ENCODE assay signal across 20 cellular contexts in the genomic region with DNA sequence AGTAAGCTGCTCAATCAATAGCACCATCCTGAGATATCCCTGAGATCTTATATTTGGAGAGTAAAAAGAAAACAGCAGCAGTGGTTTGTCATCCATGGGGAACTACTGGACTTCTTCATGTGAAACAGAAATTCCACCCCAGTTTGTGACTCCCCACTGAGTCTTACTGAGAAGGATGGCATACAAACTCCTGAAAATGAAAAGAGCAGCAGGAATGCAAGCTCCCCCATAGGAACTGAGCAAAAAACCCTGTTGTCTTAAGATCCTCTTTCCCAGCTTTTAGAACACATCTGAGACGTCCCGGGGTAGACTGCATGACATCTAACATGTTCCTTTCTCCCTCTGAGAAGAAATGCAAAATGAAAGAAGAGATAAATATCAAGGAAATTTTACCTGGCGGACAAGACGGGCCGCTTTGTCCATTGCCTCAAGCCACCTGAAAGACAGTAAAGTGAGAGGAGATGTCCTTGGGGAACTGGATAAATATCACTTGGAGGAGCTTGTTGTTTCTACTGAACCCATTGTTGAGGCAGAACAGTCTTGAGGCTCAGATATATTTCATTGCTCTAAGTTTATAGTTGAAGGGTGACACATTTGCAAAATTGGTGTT.
"Had no signal": no experiment of that assay in that cellular context is flagged by ENCODE, and none has a peak within 500 bp of the region (broad histone marks: within the 10 kb centered on the region; RNA-seq: fewer than 3 reads in every experiment).

No MANE protein-coding gene starts in this region.

- H3K36me3 Mint-ChIP-seq: activated CD4-positive, alpha-beta memory T cell treated with anti-CD3 and anti-CD28 coated beads for 36 hours; stimulated activated memory B cell treated with anti-CD40 and anti-IgM and Interleukin-4, amounts not matched to agents 10 μg/mL and 1 μg/mL and 100 μg/mL, for 72 hours had no signal

- ATAC-seq: esophagus mucosa; gastroesophageal sphincter; heart left ventricle; mucosa of descending colon; sciatic nerve; stimulated activated memory B cell treated with anti-CD40 and anti-IgM and Interleukin-4, amounts not matched to agents 10 μg/mL and 1 μg/mL and 100 μg/mL, for 72 hours; T-helper 17 cell had no signal

- H3K9me3 ChIP-seq: mucosa of descending colon, thoracic aorta had no signal

- H3K4me1 Mint-ChIP-seq: activated B cell treated with CpG ODN at 0.5 μM for 24 hours; central memory CD8-positive, alpha-beta T cell had no signal

- H3K4me3 Mint-ChIP-seq: activated B cell treated with CpG ODN at 0.5 μM for 24 hours; activated CD4-positive, alpha-beta memory T cell treated with anti-CD3 and anti-CD28 coated beads for 36 hours; central memory CD8-positive, alpha-beta T cell; naive B cell; neural crest cell; stimulated activated memory B cell treated with anti-CD40 and anti-IgM and Interleukin-4, amounts not matched to agents 10 μg/mL and 1 μg/mL and 100 μg/mL, for 72 hours; T-helper 17 cell had no signal

- H3K27ac ChIP-seq: brain microvascular endothelial cell, coronary artery, gastroesophageal sphincter, heart left ventricle, left ventricle myocardium inferior, thoracic aorta had no signal

- H3K36me3 ChIP-seq: brain microvascular endothelial cell, gastroesophageal sphincter, heart left ventricle, left ventricle myocardium inferior, thoracic aorta had no signal

- H3K9me3 Mint-ChIP-seq: activated B cell treated with CpG ODN at 0.5 μM for 24 hours; central memory CD8-positive, alpha-beta T cell had no signal

- H3K4me1 ChIP-seq: gastroesophageal sphincter had no signal

- DNase-seq: activated B cell treated with CpG ODN at 0.5 μM for 24 hours; activated CD4-positive, alpha-beta memory T cell treated with anti-CD3 and anti-CD28 coated beads for 36 hours; activated CD4-positive, alpha-beta T cell treated with anti-CD3 and anti-CD28 coated beads for 4 hours; activated naive CD4-positive, alpha-beta T cell treated with Interleukin-2 at 50 U/mL for 16 hours; brain microvascular endothelial cell; heart left ventricle; left ventricle myocardium inferior; mucosa of descending colon; naive B cell; stimulated activated CD4-positive, alpha-beta T cell treated with anti-CD3 and anti-CD28 coated beads, Interleukin-4, amount 100 ng/mL, for 4 hours; T-helper 17 cell had no signal

- H3K27me3 Mint-ChIP-seq: activated B cell treated with CpG ODN at 0.5 μM for 24 hours; activated CD4-positive, alpha-beta memory T cell treated with anti-CD3 and anti-CD28 coated beads for 36 hours; central memory CD8-positive, alpha-beta T cell; naive B cell; stimulated activated memory B cell treated with anti-CD40 and anti-IgM and Interleukin-4, amounts not matched to agents 10 μg/mL and 1 μg/mL and 100 μg/mL, for 72 hours had no signal

- H3K4me2 ChIP-seq: smooth muscle cell had no signal

- H3K4me3 ChIP-seq: coronary artery, gastroesophageal sphincter, heart left ventricle, left ventricle myocardium inferior, mucosa of descending colon, smooth muscle cell, thoracic aorta had no signal

- H3K27ac Mint-ChIP-seq: activated B cell treated with CpG ODN at 0.5 μM for 24 hours; activated CD4-positive, alpha-beta memory T cell treated with anti-CD3 and anti-CD28 coated beads for 36 hours; naive B cell; stimulated activated memory B cell treated with anti-CD40 and anti-IgM and Interleukin-4, amounts not matched to agents 10 μg/mL and 1 μg/mL and 100 μg/mL, for 72 hours; T-helper 17 cell had no signal

- H3K27me3 ChIP-seq: brain microvascular endothelial cell, gastroesophageal sphincter, heart left ventricle had no signal
